ENCODE assay signal across 9 cellular contexts in genomic region chr2:170554278-170554955, GRCh38.
A peak's percentile ranks its signal among the peaks of the same experiment; 100 is the strongest.
DNase-seq lines count a peak whose midpoint lies in the region; ATAC-seq and TF ChIP-seq lines count a peak whose summit lies in the region.
"Had no signal": no experiment of that assay in that cellular context is flagged by ENCODE, and none has a peak within 500 bp of the region (broad histone marks: within the 10 kb centered on the region; RNA-seq: fewer than 3 reads in every experiment).

No MANE protein-coding gene starts in this region.

- H3K79me2 ChIP-seq in ACC112 (ENCODE audit: control insufficient read depth, insufficient read depth, low read length, unreplicated experiment) = no peaks in the 10 kb centered on the region

- H3K4me3 Mint-ChIP-seq in type B pancreatic cell = no peak overlapping the region
- no peak overlapping the region for H3K4me3 Mint-ChIP-seq in activated T-helper 17 cell treated with anti-CD3 and anti-CD28 coated beads, Interleukin-2, amount 50 U/mL, for 72 hours

- H3K27ac Mint-ChIP-seq in type B pancreatic cell = no peak overlapping the region
- H3K27ac Mint-ChIP-seq in activated T-helper 17 cell treated with anti-CD3 and anti-CD28 coated beads, Interleukin-2, amount 50 U/mL, for 72 hours = no peak overlapping the region

- H3K36me3 ChIP-seq in ACC112 (ENCODE audit: insufficient read depth, low read length) = no peaks in the 10 kb centered on the region

- no peak for ATAC-seq in GM19463 (IDR thresholded peaks at IDR 0.05; ENCODE audit: unreplicated experiment)
- ATAC-seq in activated T-helper 17 cell treated with anti-CD3 and anti-CD28 coated beads, Interleukin-2, amount 50 U/mL, for 72 hours (replicated peaks) = no peak

- peaks cover 15% of the 10 kb centered on the region for H3K4me1 ChIP-seq in ACC112 (ENCODE audit: control insufficient read depth, insufficient read depth, low read length, unreplicated experiment)

- H3K27ac ChIP-seq in ACC112 (ENCODE audit: low read depth, low read length) = peak overlapping the region; percentile 60
- H3K27ac ChIP-seq: PC-9 had no signal

- H3K4me1 Mint-ChIP-seq in type B pancreatic cell (ENCODE audit: unreplicated experiment) = no peaks in the 10 kb centered on the region
- no peaks in the 10 kb centered on the region for H3K4me1 Mint-ChIP-seq in activated T-helper 17 cell treated with anti-CD3 and anti-CD28 coated beads, Interleukin-2, amount 50 U/mL, for 72 hours

- DNase-seq in NCI-H446 treated with DMSO at 0.1 percent for 48 hours (lab: John Stamatoyannopoulos, UW) (peak; percentile 37), dermis microvascular lymphatic vessel endothelial cell (ENCODE audit: low read depth in 2 of 2) (peak; percentile 75 to 91), lung microvascular endothelial cell (ENCODE audit: low read depth in 2 of 2) (peak; percentile 77 to 85), type B pancreatic cell (ENCODE audit: extremely low spot score, unreplicated experiment) (no peak), NOMO-1 treated with DMSO at 0.1 percent for 48 hours (lab: John Stamatoyannopoulos, UW; ENCODE audit: unreplicated experiment) (no peak)
- DNase-seq: PC-9 had no signal

- no peak for TF ChIP-seq CTCF in type B pancreatic cell (conservative IDR thresholded peaks at IDR 0.05)

- peaks cover 11% of the 10 kb centered on the region for H3K9me3 Mint-ChIP-seq in type B pancreatic cell
- H3K9me3 Mint-ChIP-seq in activated T-helper 17 cell treated with anti-CD3 and anti-CD28 coated beads, Interleukin-2, amount 50 U/mL, for 72 hours = peaks cover 9% of the 10 kb centered on the region

- H3K4me3 ChIP-seq in ACC112 (ENCODE audit: low read depth, low read length) = no peak overlapping the region
- H3K4me3 ChIP-seq: PC-9 had no signal

- H3K27me3 Mint-ChIP-seq in type B pancreatic cell = no peaks in the 10 kb centered on the region
- H3K27me3 Mint-ChIP-seq in activated T-helper 17 cell treated with anti-CD3 and anti-CD28 coated beads, Interleukin-2, amount 50 U/mL, for 72 hours = peaks cover 4% of the 10 kb centered on the region

- H2AFZ ChIP-seq in ACC112 (ENCODE audit: low read length, unreplicated experiment) = no peak overlapping the region
- H2AFZ ChIP-seq: PC-9 had no signal

- peaks cover 13% of the 10 kb centered on the region for H3K27me3 ChIP-seq in ACC112 (ENCODE audit: insufficient read depth, low read length)

- H3K36me3 Mint-ChIP-seq in type B pancreatic cell = peaks cover 6% of the 10 kb centered on the region
- no peaks in the 10 kb centered on the region for H3K36me3 Mint-ChIP-seq in activated T-helper 17 cell treated with anti-CD3 and anti-CD28 coated beads, Interleukin-2, amount 50 U/mL, for 72 hours (ENCODE audit: low read depth)

Comparison
In these comparisons a context has a peak if more than half of its experiments do, and no peak if none do; other contexts are left out.
1. DNase-seq: peak in NCI-H446 treated with DMSO at 0.1 percent for 48 hours (single experiment), dermis microvascular lymphatic vessel endothelial cell (2 of 2) and lung microvascular endothelial cell (2 of 2); none in type B pancreatic cell (single experiment) and NOMO-1 treated with DMSO at 0.1 percent for 48 hours (single experiment).